In genomic region chr1:186518822-186519381, GRCh38 we compare ENCODE assay signal across 16 cellular contexts.
DNase-seq lines count a peak whose midpoint lies in the region; ATAC-seq lines count a peak whose summit lies in the region.
"Had no signal": no experiment of that assay in that cellular context is flagged by ENCODE, and none has a peak within 500 bp of the region (broad histone marks: within the 10 kb centered on the region; RNA-seq: fewer than 3 reads in every experiment).

No MANE protein-coding gene starts in this region.

- H3K9me3 Mint-ChIP-seq in stimulated activated effector memory CD8-positive, alpha-beta T cell treated with anti-CD3 and anti-CD28 coated beads, Interleukin-12 subunit alpha, Interleukin-12 subunit beta, amount 100 ng/mL, for 72 hours: peaks cover 14% of the 10 kb centered on the region

- H3K27ac Mint-ChIP-seq in stimulated activated effector memory CD8-positive, alpha-beta T cell treated with anti-CD3 and anti-CD28 coated beads, Interleukin-12 subunit alpha, Interleukin-12 subunit beta, amount 100 ng/mL, for 72 hours: no peak overlapping the region
- H3K27ac Mint-ChIP-seq: activated CD4-positive, alpha-beta T cell treated with anti-CD3 and anti-CD28 coated beads, Interleukin-2, amount 10 ng/mL, durations not matched to agents 24 days and 14 days; mesothelial cell of epicardium; stimulated activated naive CD8-positive, alpha-beta T cell treated with anti-CD3 and anti-CD28 coated beads, Interleukin-15, Interleukin-2, amounts not matched to agents 100 ng/mL and 50 ng/mL, for 24 hours had no signal

- DNase-seq in NCI-H128 (lab: John Stamatoyannopoulos, UW; ENCODE audit: unreplicated experiment): no peak
- DNase-seq in stimulated activated effector memory CD8-positive, alpha-beta T cell treated with anti-CD3 and anti-CD28 coated beads, Interleukin-12 subunit alpha, Interleukin-12 subunit beta, amount 100 ng/mL, for 72 hours (ENCODE audit: low spot score in 2 of 2): no peak
- DNase-seq in OCI-M2 (lab: John Stamatoyannopoulos, UW; ENCODE audit: unreplicated experiment): no peak
- no peak for DNase-seq in SW480 (ENCODE audit: low spot score)
- DNase-seq: activated CD4-positive, alpha-beta T cell treated with anti-CD3 and anti-CD28 coated beads, Interleukin-2, amount 10 ng/mL, durations not matched to agents 24 days and 14 days; activated T-cell treated with anti-CD3 and anti-CD28 coated beads, Interleukin-2, amount 50 U/mL, for 24 hours; BE2C; NCI-H187; NCI-H774; T-helper 2 cell had no signal

- H3K4me3 Mint-ChIP-seq in stimulated activated effector memory CD8-positive, alpha-beta T cell treated with anti-CD3 and anti-CD28 coated beads, Interleukin-12 subunit alpha, Interleukin-12 subunit beta, amount 100 ng/mL, for 72 hours: no peak overlapping the region
- H3K4me3 Mint-ChIP-seq: activated CD4-positive, alpha-beta T cell treated with anti-CD3 and anti-CD28 coated beads, Interleukin-2, amount 10 ng/mL, durations not matched to agents 24 days and 14 days; activated T-cell treated with anti-CD3 and anti-CD28 coated beads, Interleukin-2, amount 50 U/mL, for 24 hours; mesothelial cell of epicardium; stimulated activated naive CD8-positive, alpha-beta T cell treated with anti-CD3 and anti-CD28 coated beads, Interleukin-15, Interleukin-2, amounts not matched to agents 100 ng/mL and 50 ng/mL, for 24 hours had no signal

- peak; percentile 76 for ATAC-seq in GM18520 (IDR thresholded peaks at IDR 0.05; ENCODE audit: unreplicated experiment)
- peak; percentile 78 for ATAC-seq in GM21360 (IDR thresholded peaks at IDR 0.05; ENCODE audit: unreplicated experiment)
- ATAC-seq in HG02840 (IDR thresholded peaks at IDR 0.05; ENCODE audit: low FRiP score, unreplicated experiment): peak; percentile 82
- peak; percentile 74 for ATAC-seq in HG03457 (IDR thresholded peaks at IDR 0.05; ENCODE audit: unreplicated experiment)
- ATAC-seq in stimulated activated effector memory CD8-positive, alpha-beta T cell treated with anti-CD3 and anti-CD28 coated beads, Interleukin-12 subunit alpha, Interleukin-12 subunit beta, amount 100 ng/mL, for 72 hours: no peak

- no peaks in the 10 kb centered on the region for H3K4me1 Mint-ChIP-seq in stimulated activated effector memory CD8-positive, alpha-beta T cell treated with anti-CD3 and anti-CD28 coated beads, Interleukin-12 subunit alpha, Interleukin-12 subunit beta, amount 100 ng/mL, for 72 hours
- H3K4me1 Mint-ChIP-seq: mesothelial cell of epicardium had no signal

- H3K36me3 Mint-ChIP-seq in stimulated activated effector memory CD8-positive, alpha-beta T cell treated with anti-CD3 and anti-CD28 coated beads, Interleukin-12 subunit alpha, Interleukin-12 subunit beta, amount 100 ng/mL, for 72 hours: no peaks in the 10 kb centered on the region
- H3K36me3 Mint-ChIP-seq: mesothelial cell of epicardium had no signal
